ENCODE assay signal across 8 cellular contexts in genomic region chr5:122077451-122078115, GRCh38. TPM values are rescaled to one million over a fixed set of nuclear protein-coding genes. Genes with fewer than 3 reads are reported as not detected.
DNase-seq lines count a peak whose midpoint lies in the region; ATAC-seq lines count a peak whose summit lies in the region.

No MANE protein-coding gene starts in this region.

- H3K4me3 ChIP-seq in HUES48 (ENCODE audit: low read depth, low read length) (peak overlapping the region; percentile 81), right cardiac atrium (ENCODE audit: low read length) (peak overlapping the region; percentile 67)

- no peaks in the 10 kb centered on the region for H3K36me3 ChIP-seq in HUES48 (ENCODE audit: control insufficient read depth, insufficient read depth, low read length)

- H3K4me1 ChIP-seq in HUES48 (ENCODE audit: control insufficient read depth, insufficient read depth, low read length) (peaks cover 19% of the 10 kb centered on the region; the same call in 1 of the 2 replicates), right cardiac atrium (ENCODE audit: control insufficient read depth, insufficient read depth, low read length) (no peaks in the 10 kb centered on the region)

- WGBS in right cardiac atrium, result under 1% methylated on average over 73 of the region's 73 CpGs

- intact Hi-C loops in right cardiac atrium (cut with DNase I), result no loop called here

- ATAC-seq in activated naive CD4-positive, alpha-beta T cell treated with anti-CD3 and anti-CD28 coated beads, Interleukin-2, amount 50 U/mL, for 72 hours, result peak; percentile 24 to 57
- peak; percentile 44 to 50 for ATAC-seq in right cardiac atrium

- H3K27ac Mint-ChIP-seq in activated naive CD4-positive, alpha-beta T cell treated with anti-CD3 and anti-CD28 coated beads, Interleukin-2, amount 50 U/mL, for 72 hours, result no peak overlapping the region

- H3K9me3 ChIP-seq in HUES48 (ENCODE audit: control insufficient read depth, insufficient read depth, low read length) (no peaks in the 10 kb centered on the region), right cardiac atrium (ENCODE audit: control insufficient read depth, low read length) (no peaks in the 10 kb centered on the region)

- H3K9ac ChIP-seq in HUES48 (ENCODE audit: low read depth, low read length), result peak overlapping the region; percentile 65; the same call in 1 of the 2 replicates

- peaks cover 40% of the 10 kb centered on the region for H3K27me3 ChIP-seq in HUES48 (ENCODE audit: control insufficient read depth, insufficient read depth, low read length)
- no peaks in the 10 kb centered on the region for H3K27me3 ChIP-seq in right cardiac atrium (ENCODE audit: control insufficient read depth, insufficient read depth)

- H3K27ac ChIP-seq in HUES48 (ENCODE audit: low read depth, low read length) (no peak overlapping the region), right cardiac atrium (ENCODE audit: low read length) (peak overlapping the region; percentile 9)

- no peaks in the 10 kb centered on the region for H3K9me3 Mint-ChIP-seq in activated naive CD4-positive, alpha-beta T cell treated with anti-CD3 and anti-CD28 coated beads, Interleukin-2, amount 50 U/mL, for 72 hours

- DNase-seq in stimulated activated CD4-positive, alpha-beta T cell treated with anti-CD3 and anti-CD28 coated beads, Interleukin-15, amount 100 ng/mL, for 24 hours, result peak; percentile 21
- no peak for DNase-seq in stimulated activated CD4-positive, alpha-beta T cell treated with anti-CD3 and anti-CD28 coated beads, Interleukin-1b, Interleukin-23, amount 100 ng/mL, for 48 hours
- DNase-seq in activated naive CD4-positive, alpha-beta T cell treated with anti-CD3 and anti-CD28 coated beads, Interleukin-2, amount 50 U/mL, for 72 hours (ENCODE audit: low spot score in 2 of 2), result peak in 1 of 2 donors; percentile 4
- peak; percentile 31 to 67 (median 67) for DNase-seq in right cardiac atrium
- DNase-seq in retina, result peak; percentile 89
- DNase-seq in stimulated activated CD4-positive, alpha-beta T cell treated with anti-CD3 and anti-CD28 coated beads, Interleukin-4, amount 100 ng/mL, for 1 hour, result no peak
- DNase-seq in GM19240 (ENCODE audit: insufficient read length, low spot score), result no peak

- H3K36me3 Mint-ChIP-seq in activated naive CD4-positive, alpha-beta T cell treated with anti-CD3 and anti-CD28 coated beads, Interleukin-2, amount 50 U/mL, for 72 hours, result peaks cover 8 to 14% of the 10 kb centered on the region in 2 donors

RNA-seq across cellular contexts. Expression of gene LOX, which starts 0.5 kb away (rescaled TPM):
- under 1 TPM in 1 of 2 donors, not detected in 1; 0.62 TPM for total RNA-seq in activated naive CD4-positive, alpha-beta T cell treated with anti-CD3 and anti-CD28 coated beads, Interleukin-2, amount 50 U/mL, for 72 hours
- total RNA-seq in right cardiac atrium, result 10 to 100 TPM in 3 of 4 donors, 1 to 10 TPM in 1; 9.5 to 28.4 (median 19.7) TPM
- polyA plus RNA-seq in right cardiac atrium, result 8.4 TPM

RNA-seq across cellular contexts. Expression of gene ZNF474, which starts 51.8 kb away (rescaled TPM):
- under 1 TPM in 1 of 2 donors, not detected in 1; 0.12 TPM for total RNA-seq in activated naive CD4-positive, alpha-beta T cell treated with anti-CD3 and anti-CD28 coated beads, Interleukin-2, amount 50 U/mL, for 72 hours
- total RNA-seq in right cardiac atrium, result under 1 TPM in 2 of 4 donors, not detected in 2; 0.25 to 0.32 TPM
- not detected for polyA plus RNA-seq in right cardiac atrium

Comparison
In these comparisons a context has a peak if more than half of its experiments do, and no peak if none do; other contexts are left out.
1. DNase-seq: peak in stimulated activated CD4-positive, alpha-beta T cell treated with anti-CD3 and anti-CD28 coated beads, Interleukin-15, amount 100 ng/mL, for 24 hours (single experiment), right cardiac atrium (3 of 3) and retina (single experiment); none in stimulated activated CD4-positive, alpha-beta T cell treated with anti-CD3 and anti-CD28 coated beads, Interleukin-1b, Interleukin-23, amount 100 ng/mL, for 48 hours (single experiment), stimulated activated CD4-positive, alpha-beta T cell treated with anti-CD3 and anti-CD28 coated beads, Interleukin-4, amount 100 ng/mL, for 1 hour (single experiment) and GM19240 (single experiment).
2. RNA of gene LOX, which starts 0.5 kb away (total RNA-seq): 9.5 to 28.4 TPM in right cardiac atrium; 0.62 TPM in activated naive CD4-positive, alpha-beta T cell treated with anti-CD3 and anti-CD28 coated beads, Interleukin-2, amount 50 U/mL, for 72 hours; every median in the first group is over 4 times any median in the second.